In the genomic region with DNA sequence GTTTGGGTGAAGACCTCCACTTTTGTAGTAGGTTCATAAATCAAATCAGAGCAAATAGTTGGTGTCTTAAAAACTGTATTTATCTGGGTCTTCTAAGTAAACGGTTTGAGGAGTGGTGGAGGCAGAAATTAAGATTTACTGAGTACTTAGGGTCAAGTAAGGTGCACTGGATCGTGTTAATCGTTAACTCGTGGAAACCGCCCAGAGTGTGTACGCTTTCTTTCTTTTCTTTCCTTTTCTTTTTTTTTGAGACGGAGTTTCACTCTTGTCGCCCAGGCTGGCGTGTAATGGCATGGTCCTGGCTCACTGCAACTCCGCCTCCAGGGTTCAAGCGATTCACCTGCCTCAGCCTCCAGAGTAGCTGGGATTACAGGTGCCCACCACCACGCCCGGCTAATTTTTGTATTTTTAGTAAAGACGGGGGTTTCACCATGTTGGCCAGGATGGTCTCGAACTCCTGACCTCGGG, we compare ENCODE assay signal across 8 cellular contexts. TPM values are rescaled to one million over a fixed set of nuclear protein-coding genes. Genes with fewer than 3 reads are reported as not detected.
DNase-seq lines count a peak whose midpoint lies in the region; TF ChIP-seq lines count a peak whose summit lies in the region.
"Not testable (repeated sequence)": the region's sequence is repeated elsewhere in the genome, so short reads cannot be mapped to it uniquely, and the experiment has no call there.
"Had no signal": no experiment of that assay in that cellular context is flagged by ENCODE, and none has a peak within 500 bp of the region (broad histone marks: within the 10 kb centered on the region; RNA-seq: fewer than 3 reads in every experiment).

No MANE protein-coding gene starts in this region.

- H3K36me3 Mint-ChIP-seq in CD8-positive, alpha-beta memory T cell = peaks cover 4 to 31% (median 4%) of the 10 kb centered on the region in 3 donors
- peaks cover 18% of the 10 kb centered on the region for H3K36me3 Mint-ChIP-seq in activated naive CD8-positive, alpha-beta T cell treated with anti-CD3 and anti-CD28 coated beads for 36 hours

- H3K27me3 Mint-ChIP-seq in CD8-positive, alpha-beta memory T cell; activated naive CD8-positive, alpha-beta T cell treated with anti-CD3 and anti-CD28 coated beads for 36 hours: not testable (repeated sequence)

- not testable (repeated sequence) for H3K36me3 ChIP-seq in CD8-positive, alpha-beta memory T cell (ENCODE audit: insufficient read depth, low read length); OCI-LY1 (ENCODE audit: insufficient read depth, low read length)
- H3K36me3 ChIP-seq in spleen = peaks cover 0 to 30% (median 26%) of the 10 kb centered on the region in 6 donors

- H3K4me2 ChIP-seq in OCI-LY1 (ENCODE audit: low read length) = peak overlapping the region; percentile 78

- intact Hi-C loops in spleen (cut with DNase I; ENCODE audit: low total_unique reads) = not testable (repeated sequence)

- not testable (repeated sequence) for H3K9me3 ChIP-seq in CD8-positive, alpha-beta memory T cell (ENCODE audit: low read length); OCI-LY1 (ENCODE audit: low read length); mononuclear cell (ENCODE audit: low read depth, low read length); spleen

- H2AFZ ChIP-seq in OCI-LY1 (ENCODE audit: low read length) = not testable (repeated sequence)

- H3K4me3 Mint-ChIP-seq in CD8-positive, alpha-beta memory T cell = peak overlapping the region; percentile 97 to 100 (median 99)
- H3K4me3 Mint-ChIP-seq in activated naive CD8-positive, alpha-beta T cell treated with anti-CD3 and anti-CD28 coated beads for 36 hours = peak overlapping the region; percentile 96

- peaks cover 11% of the 10 kb centered on the region for H3K4me1 ChIP-seq in CD8-positive, alpha-beta memory T cell (ENCODE audit: insufficient read depth, low read length)
- peaks cover 16% of the 10 kb centered on the region for H3K4me1 ChIP-seq in OCI-LY1 (ENCODE audit: insufficient read depth, low read length, severe bottlenecking)
- peaks cover 15% of the 10 kb centered on the region for H3K4me1 ChIP-seq in mononuclear cell (ENCODE audit: insufficient read depth, low read length)
- H3K4me1 ChIP-seq in spleen = peaks cover 10 to 49% (median 23%) of the 10 kb centered on the region in 6 donors

- H4K20me1 ChIP-seq in OCI-LY1 (ENCODE audit: insufficient read depth, low read length) = not testable (repeated sequence)

- not testable (repeated sequence) for TF ChIP-seq CTCF in OCI-LY1 (IDR thresholded peaks at IDR 0.05; ENCODE audit: low read length); fibroblast of mammary gland (conservative IDR thresholded peaks at IDR 0.05; ENCODE audit: control insufficient read depth, insufficient read depth, low read depth, low read length); spleen (IDR thresholded peaks at IDR 0.05 in 8 of 11, conservative IDR thresholded peaks at IDR 0.05 in 3 of 11)

- H3K27ac ChIP-seq in CD8-positive, alpha-beta memory T cell (ENCODE audit: low read depth, low read length); OCI-LY1 (ENCODE audit: low read depth, low read length, poor library complexity, severe bottlenecking): not testable (repeated sequence)
- H3K27ac ChIP-seq in spleen = peak overlapping the region in 6 of 8 donors; percentile 29 to 78 (median 59)

- POLR2A ChIA-PET in CD8-positive, alpha-beta memory T cell (lab: Charles Lee) = interaction anchor here (1.0 kb wide), 1 partner anchor 48 kb away, joined by 10 read pairs; no protein-coding TSS in a partner anchor

- peak overlapping the region in 2 of 8 donors; percentile 60 to 94 for H3K27ac Mint-ChIP-seq in CD8-positive, alpha-beta memory T cell
- H3K27ac Mint-ChIP-seq in activated naive CD8-positive, alpha-beta T cell treated with anti-CD3 and anti-CD28 coated beads for 36 hours = peak overlapping the region; percentile 30

- not testable (repeated sequence) for H3K9me2 ChIP-seq in OCI-LY1 (ENCODE audit: low read depth, low read length)

- TF ChIP-seq POLR2A in spleen (IDR thresholded peaks at IDR 0.05) = not testable (repeated sequence)

- not testable (repeated sequence) for H3K9me3 Mint-ChIP-seq in CD8-positive, alpha-beta memory T cell; activated naive CD8-positive, alpha-beta T cell treated with anti-CD3 and anti-CD28 coated beads for 36 hours

- H3K9ac ChIP-seq in OCI-LY1 (ENCODE audit: low read length) = peak overlapping the region; percentile 23; the same call in 1 of the 2 replicates

- H3K27me3 ChIP-seq in CD8-positive, alpha-beta memory T cell (ENCODE audit: insufficient read depth, low read length, poor library complexity, severe bottlenecking); OCI-LY1 (ENCODE audit: insufficient read depth, low read length); mononuclear cell (ENCODE audit: insufficient read depth, low read length); spleen (replicated peaks in 1 of 7): not testable (repeated sequence)

- 48 to 68% (median 51%) methylated on average over 13 to 16 of the region's 16 CpGs for WGBS in spleen, 5 donors

- not testable (repeated sequence) for H3K79me2 ChIP-seq in OCI-LY1 (ENCODE audit: insufficient read depth, low read length)

- H3F3A ChIP-seq in OCI-LY1 (ENCODE audit: insufficient read depth, low read length) = not testable (repeated sequence)

- CTCF ChIA-PET in CD8-positive, alpha-beta memory T cell (lab: Charles Lee) = interaction anchor here (0.7 to 1.6 kb wide), 6 partner anchors 16 to 180 kb away, joined by 3 to 5 read pairs (median 3); no protein-coding TSS in a partner anchor

- peaks cover 20 to 22% (median 22%) of the 10 kb centered on the region in 3 donors for H3K4me1 Mint-ChIP-seq in CD8-positive, alpha-beta memory T cell
- H3K4me1 Mint-ChIP-seq in activated naive CD8-positive, alpha-beta T cell treated with anti-CD3 and anti-CD28 coated beads for 36 hours = peaks cover 20% of the 10 kb centered on the region

- peak overlapping the region; percentile 99 for H3K4me3 ChIP-seq in CD8-positive, alpha-beta memory T cell (ENCODE audit: low read length)
- peak overlapping the region; percentile 73 for H3K4me3 ChIP-seq in OCI-LY1 (ENCODE audit: low read depth, low read length, poor library complexity, severe bottlenecking)
- H3K4me3 ChIP-seq in fibroblast of mammary gland (ENCODE audit: control insufficient read depth, low read depth, low read length) = peak overlapping the region; percentile 97
- peak overlapping the region; percentile 73 for H3K4me3 ChIP-seq in mononuclear cell (ENCODE audit: low read length)
- peak overlapping the region; percentile 87 to 98 (median 92) for H3K4me3 ChIP-seq in spleen

- not testable (repeated sequence) for DNase-seq in CD8-positive, alpha-beta memory T cell; activated naive CD8-positive, alpha-beta T cell treated with anti-CD3 and anti-CD28 coated beads for 36 hours; fibroblast of mammary gland (ENCODE audit: low read depth); spleen

RNA-seq across cellular contexts. Expression of a gene that starts 0.7 kb away (rescaled TPM):
- total RNA-seq in CD8-positive, alpha-beta memory T cell = 10 to 100 TPM; 48.2 to 55.3 TPM
- polyA plus RNA-seq in CD8-positive, alpha-beta memory T cell = 7.5 TPM
- 10 to 100 TPM; 44.5 to 46.4 TPM for total RNA-seq in activated naive CD8-positive, alpha-beta T cell treated with anti-CD3 and anti-CD28 coated beads for 36 hours
- total RNA-seq in mononuclear cell (2.8 TPM), spleen (10 to 100 TPM; 20.6 to 49.7 (median 28.3) TPM)
- polyA plus RNA-seq in spleen = 10 to 100 TPM; 21.9 to 40.0 (median 33.8) TPM

RNA-seq across cellular contexts. Expression of a gene that starts 6.7 kb away (rescaled TPM):
- 10 to 100 TPM; 82.4 to 86.0 TPM for total RNA-seq in CD8-positive, alpha-beta memory T cell
- polyA plus RNA-seq in CD8-positive, alpha-beta memory T cell = 16.2 TPM
- 10 to 100 TPM; 79.5 to 80.9 TPM for total RNA-seq in activated naive CD8-positive, alpha-beta T cell treated with anti-CD3 and anti-CD28 coated beads for 36 hours
- total RNA-seq in mononuclear cell (10.0 TPM), spleen (10 to 100 TPM; 16.4 to 30.7 (median 28.1) TPM)
- polyA plus RNA-seq in spleen = 10 to 100 TPM; 15.5 to 38.2 (median 36.3) TPM

RNA-seq across cellular contexts. Expression of a gene that starts 23.0 kb away (rescaled TPM):
- 10 to 100 TPM; 10.1 to 10.5 TPM for total RNA-seq in CD8-positive, alpha-beta memory T cell
- polyA plus RNA-seq in CD8-positive, alpha-beta memory T cell = 1.2 TPM
- total RNA-seq in activated naive CD8-positive, alpha-beta T cell treated with anti-CD3 and anti-CD28 coated beads for 36 hours = 10 to 100 TPM; 12.0 to 13.7 TPM
- 2.5 TPM for total RNA-seq in mononuclear cell
- 10 to 100 TPM; 13.0 to 37.1 (median 23.8) TPM for total RNA-seq in spleen
- 10 to 100 TPM in 1 of 3 donors, 1 to 10 TPM in 2; 5.0 to 10.1 (median 8.0) TPM for polyA plus RNA-seq in spleen

RNA-seq across cellular contexts. Expression of a gene that starts 24.6 kb away (rescaled TPM):
- total RNA-seq in CD8-positive, alpha-beta memory T cell = not detected
- not detected for polyA plus RNA-seq in CD8-positive, alpha-beta memory T cell
- not detected for total RNA-seq in activated naive CD8-positive, alpha-beta T cell treated with anti-CD3 and anti-CD28 coated beads for 36 hours
- not detected for total RNA-seq in mononuclear cell
- under 1 TPM in 1 of 7 donors, not detected in 6; 0.47 TPM for total RNA-seq in spleen
- 1 to 10 TPM in 1 of 3 donors, under 1 TPM in 1, not detected in 1; 0.08 to 2.6 TPM for polyA plus RNA-seq in spleen
- total RNA-seq: LHCN-M2, SK-MEL-5 had no signal

RNA-seq across cellular contexts. Expression of a gene that starts 33.4 kb away (rescaled TPM):
- not detected for total RNA-seq in CD8-positive, alpha-beta memory T cell
- polyA plus RNA-seq in CD8-positive, alpha-beta memory T cell = not detected
- not detected for total RNA-seq in activated naive CD8-positive, alpha-beta T cell treated with anti-CD3 and anti-CD28 coated beads for 36 hours
- total RNA-seq in mononuclear cell = not detected
- total RNA-seq in spleen = not detected
- under 1 TPM in 1 of 3 donors, not detected in 2; 0.03 TPM for polyA plus RNA-seq in spleen
- total RNA-seq: LHCN-M2, SK-MEL-5 had no signal
